1 cellular context compared by ENCODE assay signal in genomic region chr2:20137131-20137571, GRCh38.
TF ChIP-seq lines count a peak whose summit lies in the region.

No MANE protein-coding gene starts in this region.

TF ChIP-seq in GM23338, 12 proteins besides CTCF, POLR2A, EP300 and RAD21:
- no peak for TF ChIP-seq REST (IDR thresholded peaks at IDR 0.05; ENCODE audit: unreplicated experiment)
- no peak for TF ChIP-seq ZNF462 (CRISPR knock-in tag; IDR thresholded peaks at IDR 0.05)
- TF ChIP-seq EZH2 (IDR thresholded peaks at IDR 0.05; ENCODE audit: low read depth, unreplicated experiment) = no peak
- no peak for TF ChIP-seq JUNB (IDR thresholded peaks at IDR 0.05; ENCODE audit: unreplicated experiment)
- TF ChIP-seq ZNF114 (CRISPR knock-in tag; IDR thresholded peaks at IDR 0.05) = no peak
- no peak for TF ChIP-seq ETS1 (IDR thresholded peaks at IDR 0.05)
- TF ChIP-seq STAT1 (IDR thresholded peaks at IDR 0.05; ENCODE audit: unreplicated experiment) = no peak
- TF ChIP-seq EZH2phosphoT487 (IDR thresholded peaks at IDR 0.05; ENCODE audit: unreplicated experiment) = no peak
- TF ChIP-seq POLR2AphosphoS5 (IDR thresholded peaks at IDR 0.05; ENCODE audit: low read depth) = no peak
- no peak for TF ChIP-seq NANOG (IDR thresholded peaks at IDR 0.05; ENCODE audit: borderline replicate concordance)
- no peak for TF ChIP-seq ZNF331 (CRISPR knock-in tag; IDR thresholded peaks at IDR 0.05; ENCODE audit: low read depth)
- TF ChIP-seq CREB1 (CRISPR knock-in tag; IDR thresholded peaks at IDR 0.05; ENCODE audit: low read depth) = no peak
